ENCODE assay signal across 25 cellular contexts in the genomic region with DNA sequence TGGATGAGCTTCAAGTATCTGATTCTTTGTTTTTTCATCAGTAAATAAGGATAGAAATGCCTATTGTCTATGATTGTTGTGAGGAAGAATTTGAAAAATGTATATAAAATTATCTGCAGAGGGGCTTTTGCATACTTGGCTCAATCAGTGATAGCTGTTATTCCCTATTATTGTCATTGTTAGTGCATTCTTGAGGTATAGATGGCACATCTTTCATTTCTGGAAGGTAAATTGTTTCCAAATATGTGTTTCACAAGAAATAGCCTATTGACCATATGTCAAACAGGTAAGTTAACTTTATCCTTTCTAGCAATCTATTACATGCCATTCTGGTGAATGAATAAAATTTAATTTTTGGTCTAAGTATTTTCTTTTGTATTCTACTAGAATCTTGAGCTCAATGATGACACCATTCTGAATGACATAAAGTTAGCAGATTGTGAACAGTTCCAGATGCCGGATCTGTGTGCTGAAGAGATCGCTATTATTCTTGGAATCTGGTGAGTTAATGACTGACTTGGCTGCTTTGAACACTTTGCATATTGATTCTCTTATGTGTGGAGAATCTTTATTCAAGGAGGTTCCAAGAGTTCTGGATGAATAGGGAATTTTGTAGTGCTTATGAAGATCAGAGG.
"Had no signal": no experiment of that assay in that cellular context is flagged by ENCODE, and none has a peak within 500 bp of the region (broad histone marks: within the 10 kb centered on the region; RNA-seq: fewer than 3 reads in every experiment).

No MANE protein-coding gene starts in this region.

- H3K36me3 ChIP-seq: cardiac muscle cell had no signal

- DNase-seq: activated CD4-positive, alpha-beta T cell treated with anti-CD3 and anti-CD28 coated beads, Interleukin-2, amount 10 ng/mL, durations not matched to agents 7 days and 5 days; activated CD8-positive, alpha-beta memory T cell treated with anti-CD3 and anti-CD28 coated beads, Interleukin-2, amount 10 ng/mL, durations not matched to agents 7 days and 5 days; activated CD8-positive, alpha-beta T cell treated with anti-CD3 and anti-CD28 coated beads for 36 hours; activated gamma-delta T cell; activated naive CD4-positive, alpha-beta T cell treated with anti-CD3 and anti-CD28 coated beads, Interleukin-2, amount 50 U/mL, for 16 hours; activated naive CD8-positive, alpha-beta T cell treated with anti-CD3 and anti-CD28 coated beads, Interleukin-2, amount 50 U/mL, for 24 hours; activated T-cell treated with anti-CD3 and anti-CD28 coated beads for 4 hours; body of pancreas; gastrocnemius medialis; head of caudate nucleus; hypothalamus; left ventricle myocardium superior; mammary epithelial cell; natural killer cell; stimulated activated CD4-positive, alpha-beta T cell treated with anti-CD3 and anti-CD28 coated beads, Interleukin-2, amount 100 ng/mL, for 48 hours; stimulated activated CD8-positive, alpha-beta memory T cell treated with anti-CD3 and anti-CD28 coated beads, Interleukin-4, amount 100 ng/mL, for 48 hours; stimulated activated naive B cell treated with anti-CD40 and anti-IgM and Interleukin-4, amounts not matched to agents 10 μg/mL and 1 μg/mL and 100 μg/mL, for 72 hours; upper lobe of right lung had no signal

- H3K27me3 Mint-ChIP-seq: activated CD4-positive, alpha-beta T cell treated with anti-CD3 and anti-CD28 coated beads, Interleukin-2, amount 10 ng/mL, durations not matched to agents 7 days and 5 days; activated CD8-positive, alpha-beta memory T cell treated with anti-CD3 and anti-CD28 coated beads, Interleukin-2, amount 10 ng/mL, durations not matched to agents 7 days and 5 days; activated CD8-positive, alpha-beta T cell treated with anti-CD3 and anti-CD28 coated beads for 36 hours; activated naive CD8-positive, alpha-beta T cell treated with anti-CD3 and anti-CD28 coated beads, Interleukin-2, amount 50 U/mL, for 24 hours; stimulated activated naive B cell treated with anti-CD40 and anti-IgM and Interleukin-4, amounts not matched to agents 10 μg/mL and 1 μg/mL and 100 μg/mL, for 72 hours had no signal

- H3K4me3 Mint-ChIP-seq: activated CD4-positive, alpha-beta T cell treated with anti-CD3 and anti-CD28 coated beads, Interleukin-2, amount 10 ng/mL, durations not matched to agents 7 days and 5 days; activated CD8-positive, alpha-beta memory T cell treated with anti-CD3 and anti-CD28 coated beads, Interleukin-2, amount 10 ng/mL, durations not matched to agents 7 days and 5 days; activated CD8-positive, alpha-beta T cell treated with anti-CD3 and anti-CD28 coated beads for 36 hours; activated naive CD8-positive, alpha-beta T cell treated with anti-CD3 and anti-CD28 coated beads, Interleukin-2, amount 50 U/mL, for 24 hours; activated T-helper 1 cell treated with anti-CD3 and anti-CD28 coated beads, Interleukin-12 subunit alpha, Interleukin-12 subunit beta, Interleukin-2, Interleukin-4 antibody, amounts not matched to agents 30 ng/mL and 10 ng/mL and 1 ng/mL, durations not matched to agents 14 hours and 24 hours and 36 hours; mesothelial cell of epicardium; natural killer cell; stimulated activated naive B cell treated with anti-CD40 and anti-IgM and Interleukin-4, amounts not matched to agents 10 μg/mL and 1 μg/mL and 100 μg/mL, for 72 hours; T-helper 2 cell treated with Interferon-gamma antibody and Interleukin-4, amounts not matched to agents 5 μg/mL and 100 μg/mL, for 36 hours had no signal

- H3K27ac Mint-ChIP-seq: activated CD4-positive, alpha-beta T cell treated with anti-CD3 and anti-CD28 coated beads, Interleukin-2, amount 10 ng/mL, durations not matched to agents 7 days and 5 days; activated CD8-positive, alpha-beta memory T cell treated with anti-CD3 and anti-CD28 coated beads, Interleukin-2, amount 10 ng/mL, durations not matched to agents 7 days and 5 days; activated CD8-positive, alpha-beta T cell treated with anti-CD3 and anti-CD28 coated beads for 36 hours; activated naive CD8-positive, alpha-beta T cell treated with anti-CD3 and anti-CD28 coated beads, Interleukin-2, amount 50 U/mL, for 24 hours; activated T-helper 1 cell treated with anti-CD3 and anti-CD28 coated beads, Interleukin-12 subunit alpha, Interleukin-12 subunit beta, Interleukin-2, Interleukin-4 antibody, amounts not matched to agents 30 ng/mL and 10 ng/mL and 1 ng/mL, durations not matched to agents 14 hours and 24 hours and 36 hours; mesothelial cell of epicardium; natural killer cell; stimulated activated naive B cell treated with anti-CD40 and anti-IgM and Interleukin-4, amounts not matched to agents 10 μg/mL and 1 μg/mL and 100 μg/mL, for 72 hours; T-helper 2 cell treated with Interferon-gamma antibody and Interleukin-4, amounts not matched to agents 5 μg/mL and 100 μg/mL, for 36 hours had no signal

- H3K4me1 ChIP-seq: body of pancreas, gastrocnemius medialis, upper lobe of right lung had no signal

- H3K27me3 ChIP-seq: body of pancreas, cardiac muscle cell, gastrocnemius medialis, upper lobe of right lung had no signal

- H3K4me3 ChIP-seq: body of pancreas, cardiac muscle cell, gastrocnemius medialis, thoracic aorta, upper lobe of right lung had no signal

- H3K9me3 Mint-ChIP-seq: activated CD4-positive, alpha-beta T cell treated with anti-CD3 and anti-CD28 coated beads, Interleukin-2, amount 10 ng/mL, durations not matched to agents 7 days and 5 days; activated CD8-positive, alpha-beta T cell treated with anti-CD3 and anti-CD28 coated beads for 36 hours; activated naive CD8-positive, alpha-beta T cell treated with anti-CD3 and anti-CD28 coated beads, Interleukin-2, amount 50 U/mL, for 24 hours; activated T-helper 1 cell treated with anti-CD3 and anti-CD28 coated beads, Interleukin-12 subunit alpha, Interleukin-12 subunit beta, Interleukin-2, Interleukin-4 antibody, amounts not matched to agents 30 ng/mL and 10 ng/mL and 1 ng/mL, durations not matched to agents 14 hours and 24 hours and 36 hours; mesothelial cell of epicardium; natural killer cell; stimulated activated naive B cell treated with anti-CD40 and anti-IgM and Interleukin-4, amounts not matched to agents 10 μg/mL and 1 μg/mL and 100 μg/mL, for 72 hours; T-helper 2 cell treated with Interferon-gamma antibody and Interleukin-4, amounts not matched to agents 5 μg/mL and 100 μg/mL, for 36 hours had no signal

- H3K9me3 ChIP-seq: body of pancreas, gastrocnemius medialis, thoracic aorta, upper lobe of right lung had no signal

- ATAC-seq: activated CD4-positive, CD25-positive, alpha-beta regulatory T cell treated with anti-CD3 and anti-CD28 coated beads, Interleukin-2, amount 50 U/mL, for 24 hours; activated CD8-positive, alpha-beta memory T cell treated with anti-CD3 and anti-CD28 coated beads, Interleukin-2, amount 10 ng/mL, durations not matched to agents 7 days and 5 days; activated CD8-positive, alpha-beta T cell treated with anti-CD3 and anti-CD28 coated beads for 36 hours; activated naive CD8-positive, alpha-beta T cell treated with anti-CD3 and anti-CD28 coated beads, Interleukin-2, amount 50 U/mL, for 24 hours; body of pancreas; gastrocnemius medialis; left ventricle myocardium superior; natural killer cell; stimulated activated naive B cell treated with anti-CD40 and anti-IgM and Interleukin-4, amounts not matched to agents 10 μg/mL and 1 μg/mL and 100 μg/mL, for 72 hours; upper lobe of right lung had no signal

- H3K36me3 Mint-ChIP-seq: natural killer cell had no signal

- H3K27ac ChIP-seq: body of pancreas, cardiac muscle cell, gastrocnemius medialis, thoracic aorta, upper lobe of right lung, VCaP had no signal

- H3K4me1 Mint-ChIP-seq: activated CD4-positive, alpha-beta T cell treated with anti-CD3 and anti-CD28 coated beads, Interleukin-2, amount 10 ng/mL, durations not matched to agents 7 days and 5 days; activated CD8-positive, alpha-beta memory T cell treated with anti-CD3 and anti-CD28 coated beads, Interleukin-2, amount 10 ng/mL, durations not matched to agents 7 days and 5 days; activated naive CD8-positive, alpha-beta T cell treated with anti-CD3 and anti-CD28 coated beads, Interleukin-2, amount 50 U/mL, for 24 hours; mesothelial cell of epicardium; natural killer cell; stimulated activated naive B cell treated with anti-CD40 and anti-IgM and Interleukin-4, amounts not matched to agents 10 μg/mL and 1 μg/mL and 100 μg/mL, for 72 hours had no signal
